Comparison of ENCODE assay signal across 9 cellular contexts in the genomic region with DNA sequence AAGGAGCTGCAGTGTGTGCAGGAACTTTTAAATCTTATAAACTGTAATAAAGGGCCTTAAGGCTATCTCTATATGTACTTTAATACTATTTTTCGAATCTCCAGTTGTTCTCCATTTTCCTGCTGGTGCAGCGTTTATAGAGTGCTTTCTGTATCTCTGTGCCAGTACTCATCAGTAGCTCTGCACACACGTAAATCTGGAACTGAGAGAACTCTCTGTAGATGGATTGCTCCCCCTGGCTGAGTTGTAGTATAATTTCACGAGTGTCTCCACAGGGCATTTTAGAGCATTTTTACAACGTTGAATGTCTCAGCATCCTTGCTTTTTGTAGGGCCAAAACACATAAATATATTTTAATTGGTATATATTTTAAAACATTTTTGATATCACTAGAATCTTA.
DNase-seq lines count a peak whose midpoint lies in the region; ATAC-seq and TF ChIP-seq lines count a peak whose summit lies in the region.
"Had no signal": no experiment of that assay in that cellular context is flagged by ENCODE, and none has a peak within 500 bp of the region (broad histone marks: within the 10 kb centered on the region; RNA-seq: fewer than 3 reads in every experiment).

No MANE protein-coding gene starts in this region.

- H3K9me3 ChIP-seq in CD8-positive, alpha-beta memory T cell (ENCODE audit: low read length) = no peaks in the 10 kb centered on the region

- H3K27ac ChIP-seq in CD8-positive, alpha-beta memory T cell (ENCODE audit: low read depth, low read length) = no peak overlapping the region
- H3K27ac ChIP-seq: parathyroid adenoma had no signal

- no peaks in the 10 kb centered on the region for H3K9me3 Mint-ChIP-seq in progenitor cell of endocrine pancreas (ENCODE audit: low read depth)
- H3K9me3 Mint-ChIP-seq in CD8-positive, alpha-beta memory T cell = peaks cover 0 to 6% (median 0%) of the 10 kb centered on the region in 5 donors

- CTCF ChIA-PET in CD8-positive, alpha-beta memory T cell (lab: Charles Lee) = interaction anchor here (1.0 kb wide), 1 partner anchor 13 kb away, joined by 3 read pairs; no protein-coding TSS in a partner anchor

- no peaks in the 10 kb centered on the region for H3K27me3 ChIP-seq in CD8-positive, alpha-beta memory T cell (ENCODE audit: insufficient read depth, low read length, poor library complexity, severe bottlenecking)

- POLR2A ChIA-PET in CD8-positive, alpha-beta memory T cell (lab: Charles Lee) = no interaction called here

- no peaks in the 10 kb centered on the region for H3K4me1 ChIP-seq in CD8-positive, alpha-beta memory T cell (ENCODE audit: insufficient read depth, low read length)
- H3K4me1 ChIP-seq: parathyroid adenoma had no signal

- DNase-seq in AG20443 (ENCODE audit: low spot score) (peak; percentile 8), NCI-H2227 (lab: John Stamatoyannopoulos, UW; ENCODE audit: unreplicated experiment) (peak; percentile 50), choroid plexus epithelial cell (ENCODE audit: low read depth) (peak; percentile 53), progenitor cell of endocrine pancreas (ENCODE audit: low spot score, unreplicated experiment) (no peak), mesenteric fat pad (ENCODE audit: low spot score) (no peak)
- no peak for DNase-seq in CD8-positive, alpha-beta memory T cell

- no peak overlapping the region for H3K4me3 ChIP-seq in choroid plexus epithelial cell (ENCODE audit: low read depth, low read length)
- no peak overlapping the region for H3K4me3 ChIP-seq in CD8-positive, alpha-beta memory T cell (ENCODE audit: low read length)

- no peak overlapping the region for H3K4me3 Mint-ChIP-seq in progenitor cell of endocrine pancreas (ENCODE audit: low read depth)
- H3K4me3 Mint-ChIP-seq in CD8-positive, alpha-beta memory T cell = no peak overlapping the region

- no peaks in the 10 kb centered on the region for H3K36me3 ChIP-seq in CD8-positive, alpha-beta memory T cell (ENCODE audit: insufficient read depth, low read length)

- ATAC-seq in HG02678 (IDR thresholded peaks at IDR 0.05; ENCODE audit: unreplicated experiment) = peak; percentile 50
- no peak for ATAC-seq in GM18520 (IDR thresholded peaks at IDR 0.05; ENCODE audit: unreplicated experiment)

- no peaks in the 10 kb centered on the region for H3K27me3 Mint-ChIP-seq in progenitor cell of endocrine pancreas
- H3K27me3 Mint-ChIP-seq in CD8-positive, alpha-beta memory T cell = no peaks in the 10 kb centered on the region

- peak; percentile 57 for TF ChIP-seq CTCF in choroid plexus epithelial cell (conservative IDR thresholded peaks at IDR 0.05; ENCODE audit: low read depth, low read length)
- peak; percentile 56 for TF ChIP-seq CTCF in progenitor cell of endocrine pancreas (IDR thresholded peaks at IDR 0.05; ENCODE audit: unreplicated experiment)

- no peak overlapping the region for H3K27ac Mint-ChIP-seq in progenitor cell of endocrine pancreas
- H3K27ac Mint-ChIP-seq in CD8-positive, alpha-beta memory T cell = no peak overlapping the region

- H3K4me1 Mint-ChIP-seq in progenitor cell of endocrine pancreas (ENCODE audit: low read depth) = no peaks in the 10 kb centered on the region
- no peaks in the 10 kb centered on the region for H3K4me1 Mint-ChIP-seq in CD8-positive, alpha-beta memory T cell

- no peaks in the 10 kb centered on the region for H3K36me3 Mint-ChIP-seq in progenitor cell of endocrine pancreas (ENCODE audit: insufficient read depth)
- H3K36me3 Mint-ChIP-seq in CD8-positive, alpha-beta memory T cell = no peaks in the 10 kb centered on the region

Comparison
In these comparisons a context has a peak if more than half of its experiments do, and no peak if none do; other contexts are left out.
1. DNase-seq: peak in AG20443 (single experiment), NCI-H2227 (single experiment) and choroid plexus epithelial cell (single experiment); none in progenitor cell of endocrine pancreas (single experiment), CD8-positive, alpha-beta memory T cell (0 of 5) and mesenteric fat pad (single experiment).